ENCODE assay signal across 8 cellular contexts in genomic region chr10:29735628-29736324, GRCh38.
DNase-seq lines count a peak whose midpoint lies in the region; ATAC-seq and TF ChIP-seq lines count a peak whose summit lies in the region.

No MANE protein-coding gene starts in this region.

- peak overlapping the region; percentile 91 for H3K4me3 Mint-ChIP-seq in Caco-2 (ENCODE audit: unreplicated experiment)
- peak overlapping the region; percentile 77 for H3K4me3 Mint-ChIP-seq in activated T-helper 2 cell treated with anti-CD3 and anti-CD28 coated beads, Interferon-gamma antibody, Interleukin-2, Interleukin-4, amounts not matched to agents 10 μg/mL and 5 μg/mL and 100 μg/mL, durations not matched to agents 14 hours and 24 hours and 36 hours (ENCODE audit: low read depth)

- POLR2A ChIA-PET in Caco-2 (lab: Charles Lee) (interaction anchor here (0.6 kb wide), 1 partner anchor 11 kb away, joined by 3 read pairs; no protein-coding TSS in a partner anchor), Panc1 (lab: Charles Lee) (interaction anchor here (0.6 kb wide), 1 partner anchor 9 kb away, joined by 3 read pairs; no protein-coding TSS in a partner anchor)

- H3K27ac ChIP-seq in HUES48 (ENCODE audit: low read depth, low read length) (peak overlapping the region; percentile 59), Panc1 (ENCODE audit: low read length) (peak overlapping the region; percentile 75), neutrophil (peak overlapping the region; percentile 100), substantia nigra (ENCODE audit: low read depth, low read length, poor library complexity, severe bottlenecking) (no peak overlapping the region)

- no peaks in the 10 kb centered on the region for H3K27me3 Mint-ChIP-seq in Caco-2 (ENCODE audit: insufficient read depth, unreplicated experiment)
- H3K27me3 Mint-ChIP-seq in activated T-helper 2 cell treated with anti-CD3 and anti-CD28 coated beads, Interferon-gamma antibody, Interleukin-2, Interleukin-4, amounts not matched to agents 10 μg/mL and 5 μg/mL and 100 μg/mL, durations not matched to agents 14 hours and 24 hours and 36 hours (ENCODE audit: low read depth), result peaks cover 36% of the 10 kb centered on the region

- in situ Hi-C loops in Panc1 (cut with HindIII; ENCODE audit: low pct_unique_long_range_greater_than_20kb, low sequenced_read_pairs), result no loop called here

- peaks cover 21% of the 10 kb centered on the region for H3K4me1 Mint-ChIP-seq in Caco-2 (ENCODE audit: low read depth, unreplicated experiment)
- peaks cover 12% of the 10 kb centered on the region for H3K4me1 Mint-ChIP-seq in activated T-helper 2 cell treated with anti-CD3 and anti-CD28 coated beads, Interferon-gamma antibody, Interleukin-2, Interleukin-4, amounts not matched to agents 10 μg/mL and 5 μg/mL and 100 μg/mL, durations not matched to agents 14 hours and 24 hours and 36 hours (ENCODE audit: low read depth)

- H3K9ac ChIP-seq in HUES48 (ENCODE audit: low read depth, low read length), result peak overlapping the region; percentile 35; the same call in 1 of the 2 replicates

- H3K4me3 ChIP-seq in Caco-2 (ENCODE audit: low read depth, low read length), result peak overlapping the region; percentile 75
- H3K4me3 ChIP-seq in HUES48 (ENCODE audit: low read depth, low read length), result peak overlapping the region; percentile 80
- H3K4me3 ChIP-seq in Panc1 (ENCODE audit: low read depth in 2 of 2, low read length in 2 of 2), result peak overlapping the region; percentile 72 to 77
- peak overlapping the region; percentile 73 for H3K4me3 ChIP-seq in fibroblast of villous mesenchyme (ENCODE audit: low read depth, low read length)
- peak overlapping the region; percentile 87 to 95 for H3K4me3 ChIP-seq in neutrophil (ENCODE audit: low read depth in 1 of 2, low read length in 1 of 2)

- CTCF ChIA-PET in Caco-2 (lab: Charles Lee), result interaction anchor here (0.6 to 1.8 kb wide), 5 partner anchors 11 to 266 kb away, joined by 3 to 5 read pairs (median 4); partner anchors contain the start of gene SVIL
- CTCF ChIA-PET in Panc1 (lab: Charles Lee), result no interaction called here

- peak; percentile 98 to 99 for TF ChIP-seq CTCF in Caco-2 (IDR thresholded peaks at IDR 0.05; ENCODE audit: insufficient read depth in 1 of 2, low read depth in 1 of 2, low read length in 1 of 2, severe bottlenecking in 1 of 2, unreplicated experiment in 1 of 2)
- peak; percentile 94 for TF ChIP-seq CTCF in Panc1 (IDR thresholded peaks at IDR 0.05)
- TF ChIP-seq CTCF in fibroblast of villous mesenchyme (IDR thresholded peaks at IDR 0.05; ENCODE audit: insufficient read depth, low read depth, low read length), result peak; percentile 86
- TF ChIP-seq CTCF in neutrophil (IDR thresholded peaks at IDR 0.05), result peak; percentile 97

- H3K27ac Mint-ChIP-seq in Caco-2 (ENCODE audit: unreplicated experiment), result peak overlapping the region; percentile 62
- peak overlapping the region; percentile 66 for H3K27ac Mint-ChIP-seq in activated T-helper 2 cell treated with anti-CD3 and anti-CD28 coated beads, Interferon-gamma antibody, Interleukin-2, Interleukin-4, amounts not matched to agents 10 μg/mL and 5 μg/mL and 100 μg/mL, durations not matched to agents 14 hours and 24 hours and 36 hours

- no TSS peak for BruUV-seq in Caco-2 (replicated peaks; lab: Mats Ljungman, UMichigan)
- no TSS peak for BruUV-seq in Panc1 (replicated peaks; lab: Mats Ljungman, UMichigan)

- H3K36me3 ChIP-seq in Caco-2 (ENCODE audit: control insufficient read depth, insufficient read depth, low read length), result no peaks in the 10 kb centered on the region
- no peaks in the 10 kb centered on the region for H3K36me3 ChIP-seq in HUES48 (ENCODE audit: control insufficient read depth, insufficient read depth, low read length)
- no peaks in the 10 kb centered on the region for H3K36me3 ChIP-seq in Panc1 (ENCODE audit: control insufficient read depth, insufficient read depth, low read length)
- H3K36me3 ChIP-seq in neutrophil, result no peaks in the 10 kb centered on the region

- H3K36me3 Mint-ChIP-seq in Caco-2 (ENCODE audit: insufficient read depth, unreplicated experiment), result peaks cover 8% of the 10 kb centered on the region
- no peaks in the 10 kb centered on the region for H3K36me3 Mint-ChIP-seq in activated T-helper 2 cell treated with anti-CD3 and anti-CD28 coated beads, Interferon-gamma antibody, Interleukin-2, Interleukin-4, amounts not matched to agents 10 μg/mL and 5 μg/mL and 100 μg/mL, durations not matched to agents 14 hours and 24 hours and 36 hours (ENCODE audit: low read depth)

- ATAC-seq in GM21381 (IDR thresholded peaks at IDR 0.05; ENCODE audit: unreplicated experiment) (peak; percentile 90), Panc1 (peak; percentile 89)

- H3K9me3 ChIP-seq in Caco-2, result no peaks in the 10 kb centered on the region
- no peaks in the 10 kb centered on the region for H3K9me3 ChIP-seq in HUES48 (ENCODE audit: control insufficient read depth, insufficient read depth, low read length)
- no peaks in the 10 kb centered on the region for H3K9me3 ChIP-seq in Panc1 (ENCODE audit: control insufficient read depth, insufficient read depth, low read depth, low read length)
- no peaks in the 10 kb centered on the region for H3K9me3 ChIP-seq in neutrophil

- no peaks in the 10 kb centered on the region for H3K27me3 ChIP-seq in Caco-2 (replicated peaks; ENCODE audit: control insufficient read depth, insufficient read depth, low read length)
- H3K27me3 ChIP-seq in HUES48 (ENCODE audit: control insufficient read depth, insufficient read depth, low read length), result peaks cover 33% of the 10 kb centered on the region
- H3K27me3 ChIP-seq in Panc1 (ENCODE audit: control insufficient read depth, insufficient read depth, low read length), result no peaks in the 10 kb centered on the region
- no peaks in the 10 kb centered on the region for H3K27me3 ChIP-seq in neutrophil

- H3K9me3 Mint-ChIP-seq in Caco-2 (ENCODE audit: unreplicated experiment), result no peaks in the 10 kb centered on the region
- no peaks in the 10 kb centered on the region for H3K9me3 Mint-ChIP-seq in activated T-helper 2 cell treated with anti-CD3 and anti-CD28 coated beads, Interferon-gamma antibody, Interleukin-2, Interleukin-4, amounts not matched to agents 10 μg/mL and 5 μg/mL and 100 μg/mL, durations not matched to agents 14 hours and 24 hours and 36 hours

- peak; percentile 93 to 99 for DNase-seq in Caco-2
- peak; percentile 50 for DNase-seq in Panc1 (ENCODE audit: low read depth, low spot score)
- peak; percentile 79 for DNase-seq in activated T-helper 2 cell treated with anti-CD3 and anti-CD28 coated beads, Interferon-gamma antibody, Interleukin-2, Interleukin-4, amounts not matched to agents 10 μg/mL and 5 μg/mL and 100 μg/mL, durations not matched to agents 14 hours and 24 hours and 36 hours (ENCODE audit: low spot score)
- DNase-seq in fibroblast of villous mesenchyme (ENCODE audit: low read depth), result peak; percentile 75
- DNase-seq in substantia nigra (lab: John Stamatoyannopoulos, UW), result peak in 30 of 49 donors; percentile 4 to 67 (median 22)

- intact Hi-C loops in Caco-2 (cut with micrococcal nuclease; ENCODE audit: unreplicated experiment), result loop anchor here (1.0 to 5.0 kb wide), 7 partner anchors 100 to 267 kb away; no protein-coding TSS in a partner anchor
- intact Hi-C loops in Panc1 (cut with micrococcal nuclease; ENCODE audit: unreplicated experiment), result loop anchor here (5.0 kb wide), 1 partner anchor 122 kb away; no protein-coding TSS in a partner anchor
- intact Hi-C loops in activated T-helper 2 cell treated with anti-CD3 and anti-CD28 coated beads, Interferon-gamma antibody, Interleukin-2, Interleukin-4, amounts not matched to agents 10 μg/mL and 5 μg/mL and 100 μg/mL, durations not matched to agents 14 hours and 24 hours and 36 hours (cut with micrococcal nuclease), result loop anchor here (1.0 to 5.0 kb wide), 4 partner anchors 77 to 145 kb away; partner anchors contain the start of gene SVIL

- H3K4me1 ChIP-seq in Caco-2 (peaks cover 30% of the 10 kb centered on the region), HUES48 (ENCODE audit: control insufficient read depth, insufficient read depth, low read length) (peaks cover 31% of the 10 kb centered on the region), Panc1 (ENCODE audit: control insufficient read depth, insufficient read depth, low read length) (peaks cover 19% of the 10 kb centered on the region), neutrophil (ENCODE audit: control insufficient read depth in 1 of 2, insufficient read depth in 1 of 2, low read depth in 1 of 2, low read length in 1 of 2) (peaks cover 46 to 51% of the 10 kb centered on the region in 2 experiments)

Comparison
In these comparisons a context has a peak if more than half of its experiments do, and no peak if none do; other contexts are left out.
1. DNase-seq: peak in every context shown above with its lines; median percentile 96 in Caco-2; 79 in activated T-helper 2 cell treated with anti-CD3 and anti-CD28 coated beads, Interferon-gamma antibody, Interleukin-2, Interleukin-4, amounts not matched to agents 10 μg/mL and 5 μg/mL and 100 μg/mL, durations not matched to agents 14 hours and 24 hours and 36 hours; 75 in fibroblast of villous mesenchyme; 50 in Panc1; 22 in substantia nigra.